In genomic region chr9:22437461-22438067, GRCh38 we compare ENCODE assay signal across 2 cellular contexts. TPM values are rescaled to one million over a fixed set of nuclear protein-coding genes. Genes with fewer than 3 reads are reported as not detected.
"Had no signal": no experiment of that assay in that cellular context is flagged by ENCODE, and none has a peak within 500 bp of the region (broad histone marks: within the 10 kb centered on the region; RNA-seq: fewer than 3 reads in every experiment).

No MANE protein-coding gene starts in this region.

RNA-seq across cellular contexts. Expression of gene DMRTA1, which starts 9.1 kb away (rescaled TPM):
- total RNA-seq: G401, GM12878 had no signal
- polyA plus RNA-seq: GM12878 had no signal
